ENCODE assay signal across 11 cellular contexts in genomic region chr2:64837925-64838641, GRCh38.
DNase-seq lines count a peak whose midpoint lies in the region; ATAC-seq and TF ChIP-seq lines count a peak whose summit lies in the region.
"Had no signal": no experiment of that assay in that cellular context is flagged by ENCODE, and none has a peak within 500 bp of the region (broad histone marks: within the 10 kb centered on the region; RNA-seq: fewer than 3 reads in every experiment).

No MANE protein-coding gene starts in this region.

- CTCF ChIA-PET in HEK293 (lab: Yijun Ruan, JAX): interaction anchor here (0.5 to 1.5 kb wide), 5 partner anchors 10 to 189 kb away, joined by 3 to 6 read pairs (median 4); no protein-coding TSS in a partner anchor
- CTCF ChIA-PET in RWPE1 (lab: Yijun Ruan, JAX): interaction anchor here (0.6 kb wide), 1 partner anchor 87 kb away, joined by 3 read pairs; no protein-coding TSS in a partner anchor

- peak overlapping the region in 1 of 2 donors; percentile 21 for H3K4me3 Mint-ChIP-seq in stimulated activated naive B cell treated with anti-CD40 and anti-IgM and Interleukin-4, amounts not matched to agents 10 μg/mL and 1 μg/mL and 100 μg/mL, for 72 hours
- H3K4me3 Mint-ChIP-seq: activated CD4-positive, alpha-beta memory T cell treated with anti-CD3 and anti-CD28 coated beads, Interleukin-2, amount 10 ng/mL, durations not matched to agents 7 days and 5 days had no signal

- intact Hi-C loops in left cardiac atrium (cut with DNase I): no loop called here

- ATAC-seq in left cardiac atrium (peak; percentile 48 to 61), HG03108 (IDR thresholded peaks at IDR 0.05; ENCODE audit: unreplicated experiment) (no peak)
- ATAC-seq in stimulated activated naive B cell treated with anti-CD40 and anti-IgM and Interleukin-4, amounts not matched to agents 10 μg/mL and 1 μg/mL and 100 μg/mL, for 72 hours (replicated peaks): peak; percentile 69 to 72

- H3K4me1 Mint-ChIP-seq in stimulated activated naive B cell treated with anti-CD40 and anti-IgM and Interleukin-4, amounts not matched to agents 10 μg/mL and 1 μg/mL and 100 μg/mL, for 72 hours: peaks cover 38 to 55% of the 10 kb centered on the region in 2 donors

- peaks cover 10 to 21% of the 10 kb centered on the region in 2 donors for H3K36me3 Mint-ChIP-seq in stimulated activated naive B cell treated with anti-CD40 and anti-IgM and Interleukin-4, amounts not matched to agents 10 μg/mL and 1 μg/mL and 100 μg/mL, for 72 hours

- no peaks in the 10 kb centered on the region for H3K27me3 Mint-ChIP-seq in stimulated activated naive B cell treated with anti-CD40 and anti-IgM and Interleukin-4, amounts not matched to agents 10 μg/mL and 1 μg/mL and 100 μg/mL, for 72 hours

- H3K4me1 ChIP-seq in HEK293 (ENCODE audit: control insufficient read depth, insufficient read depth, low read length): no peaks in the 10 kb centered on the region
- H3K4me1 ChIP-seq: prostate gland had no signal

- H3K27ac Mint-ChIP-seq in stimulated activated naive B cell treated with anti-CD40 and anti-IgM and Interleukin-4, amounts not matched to agents 10 μg/mL and 1 μg/mL and 100 μg/mL, for 72 hours: no peak overlapping the region
- H3K27ac Mint-ChIP-seq: activated CD4-positive, alpha-beta memory T cell treated with anti-CD3 and anti-CD28 coated beads, Interleukin-2, amount 10 ng/mL, durations not matched to agents 7 days and 5 days had no signal

- no peak for DNase-seq in RWPE1 (ENCODE audit: low spot score)
- peak; percentile 33 for DNase-seq in left cardiac atrium
- no peak for DNase-seq in stimulated activated naive B cell treated with anti-CD40 and anti-IgM and Interleukin-4, amounts not matched to agents 10 μg/mL and 1 μg/mL and 100 μg/mL, for 72 hours
- DNase-seq in dedifferentiated amniotic fluid mesenchymal stem cell (ENCODE audit: extremely low spot score): no peak
- DNase-seq in DMS79 treated with DMSO at 0.1 percent for 48 hours (lab: John Stamatoyannopoulos, UW): no peak
- DNase-seq in NCI-H2081 treated with DMSO at 0.1 percent for 48 hours (lab: John Stamatoyannopoulos, UW): no peak
- DNase-seq: activated CD4-positive, alpha-beta memory T cell treated with anti-CD3 and anti-CD28 coated beads, Interleukin-2, amount 10 ng/mL, durations not matched to agents 7 days and 5 days; NCI-H774 had no signal

- no peak overlapping the region for H3K27ac ChIP-seq in HEK293 (ENCODE audit: extremely low read depth, low read depth, low read length)
- peak overlapping the region; percentile 94 for H3K27ac ChIP-seq in RWPE1
- H3K27ac ChIP-seq: prostate gland had no signal

- no peaks in the 10 kb centered on the region for H3K9me3 Mint-ChIP-seq in stimulated activated naive B cell treated with anti-CD40 and anti-IgM and Interleukin-4, amounts not matched to agents 10 μg/mL and 1 μg/mL and 100 μg/mL, for 72 hours
- H3K9me3 Mint-ChIP-seq: activated CD4-positive, alpha-beta memory T cell treated with anti-CD3 and anti-CD28 coated beads, Interleukin-2, amount 10 ng/mL, durations not matched to agents 7 days and 5 days had no signal

- TF ChIP-seq CTCF in HEK293 (tag by site-specific recombination; IDR thresholded peaks at IDR 0.05): no peak
- no peak for TF ChIP-seq CTCF in RWPE1 (conservative IDR thresholded peaks at IDR 0.05; ENCODE audit: low read depth)

- H3K4me3 ChIP-seq in HEK293 (ENCODE audit: low read depth, low read length): no peak overlapping the region
- H3K4me3 ChIP-seq: prostate gland had no signal

- POLR2A ChIA-PET in HEK293 (lab: Yijun Ruan, JAX): interaction anchor here (0.7 kb wide), 1 partner anchor 87 kb away, joined by 4 read pairs; no protein-coding TSS in a partner anchor
- POLR2A ChIA-PET in RWPE1 (lab: Yijun Ruan, JAX; ENCODE audit: low non-redundant PET): interaction anchor here (0.5 to 2.0 kb wide), 8 partner anchors 13 to 195 kb away, joined by 3 to 16 read pairs (median 5); no protein-coding TSS in a partner anchor

- no peaks in the 10 kb centered on the region for H3K36me3 ChIP-seq in HEK293 (ENCODE audit: control insufficient read depth in 2 of 2, insufficient read depth in 1 of 2, low read length in 2 of 2)
- H3K36me3 ChIP-seq: prostate gland had no signal

- H3K9me3 ChIP-seq in HEK293 (ENCODE audit: control insufficient read depth, insufficient read depth, low read depth, low read length): no peaks in the 10 kb centered on the region
- H3K9me3 ChIP-seq: prostate gland had no signal

TF ChIP-seq in HEK293, 187 proteins besides CTCF, POLR2A, EP300 and RAD21:
- TF ChIP-seq PRDM1 (tag by site-specific recombination; IDR thresholded peaks at IDR 0.05) (peak; percentile 69), ZNF223 (tag by site-specific recombination; IDR thresholded peaks at IDR 0.05) (no peak), PRDM10 (tag by site-specific recombination; IDR thresholded peaks at IDR 0.05) (peak; percentile 59)
- TF ChIP-seq, protein P1, sequence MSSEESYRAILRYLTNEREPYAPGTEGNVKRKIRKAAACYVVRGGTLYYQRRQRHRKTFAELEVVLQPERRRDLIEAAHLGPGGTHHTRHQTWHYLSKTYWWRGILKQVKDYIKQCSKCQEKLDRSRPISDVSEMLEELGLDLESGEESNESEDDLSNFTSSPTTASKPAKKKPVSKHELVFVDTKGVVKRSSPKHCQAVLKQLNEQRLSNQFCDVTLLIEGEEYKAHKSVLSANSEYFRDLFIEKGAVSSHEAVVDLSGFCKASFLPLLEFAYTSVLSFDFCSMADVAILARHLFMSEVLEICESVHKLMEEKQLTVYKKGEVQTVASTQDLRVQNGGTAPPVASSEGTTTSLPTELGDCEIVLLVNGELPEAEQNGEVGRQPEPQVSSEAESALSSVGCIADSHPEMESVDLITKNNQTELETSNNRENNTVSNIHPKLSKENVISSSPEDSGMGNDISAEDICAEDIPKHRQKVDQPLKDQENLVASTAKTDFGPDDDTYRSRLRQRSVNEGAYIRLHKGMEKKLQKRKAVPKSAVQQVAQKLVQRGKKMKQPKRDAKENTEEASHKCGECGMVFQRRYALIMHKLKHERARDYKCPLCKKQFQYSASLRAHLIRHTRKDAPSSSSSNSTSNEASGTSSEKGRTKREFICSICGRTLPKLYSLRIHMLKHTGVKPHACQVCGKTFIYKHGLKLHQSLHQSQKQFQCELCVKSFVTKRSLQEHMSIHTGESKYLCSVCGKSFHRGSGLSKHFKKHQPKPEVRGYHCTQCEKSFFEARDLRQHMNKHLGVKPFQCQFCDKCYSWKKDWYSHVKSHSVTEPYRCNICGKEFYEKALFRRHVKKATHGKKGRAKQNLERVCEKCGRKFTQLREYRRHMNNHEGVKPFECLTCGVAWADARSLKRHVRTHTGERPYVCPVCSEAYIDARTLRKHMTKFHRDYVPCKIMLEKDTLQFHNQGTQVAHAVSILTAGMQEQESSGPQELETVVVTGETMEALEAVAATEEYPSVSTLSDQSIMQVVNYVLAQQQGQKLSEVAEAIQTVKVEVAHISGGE (tag by site-specific recombination; conservative IDR thresholded peaks at IDR 0.05; ENCODE audit: low read depth): no peak
TF ChIP-seq in HEK293: peak in this region for 2.
